Comparison of ENCODE assay signal across 26 cellular contexts in genomic region chr4:165481458-165481857, GRCh38.
"Had no signal": no experiment of that assay in that cellular context is flagged by ENCODE, and none has a peak within 500 bp of the region (broad histone marks: within the 10 kb centered on the region; RNA-seq: fewer than 3 reads in every experiment).

No MANE protein-coding gene starts in this region.

- H3K4me3 ChIP-seq: Peyer's patch, SJCRH30 had no signal

- H3K9ac ChIP-seq: SK-N-SH had no signal

- H3K27me3 ChIP-seq: Peyer's patch, SJCRH30 had no signal

- H3K27ac ChIP-seq: Peyer's patch, RWPE1, SJCRH30, VCaP had no signal

- H3K36me3 Mint-ChIP-seq: activated naive CD8-positive, alpha-beta T cell had no signal

- H3K9me3 Mint-ChIP-seq: activated CD4-positive, alpha-beta memory T cell treated with anti-CD3 and anti-CD28 coated beads, Interleukin-2, amount 10 ng/mL, durations not matched to agents 7 days and 5 days; activated naive CD4-positive, alpha-beta T cell treated with anti-CD3 and anti-CD28 coated beads for 36 hours; activated T-helper 17 cell treated with anti-CD3 and anti-CD28 coated beads, Interleukin-2, amount 50 U/mL, for 72 hours had no signal

- H3K4me1 Mint-ChIP-seq: activated CD4-positive, alpha-beta memory T cell treated with anti-CD3 and anti-CD28 coated beads, Interleukin-2, amount 10 ng/mL, durations not matched to agents 7 days and 5 days; activated CD4-positive, alpha-beta T cell treated with anti-CD3 and anti-CD28 coated beads for 36 hours; activated T-helper 17 cell treated with anti-CD3 and anti-CD28 coated beads, Interleukin-2, amount 50 U/mL, for 72 hours had no signal

- H3K9me3 ChIP-seq: Peyer's patch, SJCRH30, SK-N-SH had no signal

- DNase-seq: activated CD4-positive, alpha-beta memory T cell treated with anti-CD3 and anti-CD28 coated beads, Interleukin-2, amount 10 ng/mL, durations not matched to agents 7 days and 5 days; activated CD4-positive, alpha-beta T cell treated with anti-CD3 and anti-CD28 coated beads for 36 hours; activated CD4-positive, alpha-beta T cell treated with anti-CD3 and anti-CD28 coated beads, Interleukin-2, amount 50 U/mL, for 1 hour; activated CD4-positive, CD25-positive, alpha-beta regulatory T cell; activated gamma-delta T cell; activated naive CD4-positive, alpha-beta T cell treated with anti-CD3 and anti-CD28 coated beads for 36 hours; activated T-cell treated with anti-CD3 and anti-CD28 coated beads for 4 hours; activated T-cell treated with anti-CD3 and anti-CD28 coated beads, Interleukin-2, amount 50 U/mL, for 48 hours; Kasumi-1; KBM-7; NCI-H146; NCI-H1930; NCI-H2171; NCI-H2227 treated with DMSO at 0.1 percent for 48 hours; NCI-H526 treated with DMSO at 0.1 percent for 48 hours; NCI-H82; Peyer's patch; Right ventricle myocardium superior; SJCRH30; SK-N-SH; T-helper 1 cell had no signal

- H3K27ac Mint-ChIP-seq: activated CD4-positive, alpha-beta memory T cell treated with anti-CD3 and anti-CD28 coated beads, Interleukin-2, amount 10 ng/mL, durations not matched to agents 7 days and 5 days; activated CD4-positive, alpha-beta T cell treated with anti-CD3 and anti-CD28 coated beads for 36 hours; activated naive CD4-positive, alpha-beta T cell treated with anti-CD3 and anti-CD28 coated beads for 36 hours; activated naive CD8-positive, alpha-beta T cell; activated T-helper 17 cell treated with anti-CD3 and anti-CD28 coated beads, Interleukin-2, amount 50 U/mL, for 72 hours had no signal

- H3K4me1 ChIP-seq: Peyer's patch, SJCRH30 had no signal

- H3K9me2 ChIP-seq: SK-N-SH had no signal

- H3K4me2 ChIP-seq: SK-N-SH had no signal

- H3K27me3 Mint-ChIP-seq: brain had no signal

- H3K36me3 ChIP-seq: Peyer's patch, SJCRH30 had no signal

- H3K4me3 Mint-ChIP-seq: activated CD4-positive, alpha-beta memory T cell treated with anti-CD3 and anti-CD28 coated beads, Interleukin-2, amount 10 ng/mL, durations not matched to agents 7 days and 5 days; activated CD4-positive, alpha-beta T cell treated with anti-CD3 and anti-CD28 coated beads for 36 hours; activated naive CD4-positive, alpha-beta T cell treated with anti-CD3 and anti-CD28 coated beads for 36 hours; activated naive CD8-positive, alpha-beta T cell; activated T-helper 17 cell treated with anti-CD3 and anti-CD28 coated beads, Interleukin-2, amount 50 U/mL, for 72 hours; brain had no signal
